ENCODE assay signal across 21 cellular contexts in the genomic region with DNA sequence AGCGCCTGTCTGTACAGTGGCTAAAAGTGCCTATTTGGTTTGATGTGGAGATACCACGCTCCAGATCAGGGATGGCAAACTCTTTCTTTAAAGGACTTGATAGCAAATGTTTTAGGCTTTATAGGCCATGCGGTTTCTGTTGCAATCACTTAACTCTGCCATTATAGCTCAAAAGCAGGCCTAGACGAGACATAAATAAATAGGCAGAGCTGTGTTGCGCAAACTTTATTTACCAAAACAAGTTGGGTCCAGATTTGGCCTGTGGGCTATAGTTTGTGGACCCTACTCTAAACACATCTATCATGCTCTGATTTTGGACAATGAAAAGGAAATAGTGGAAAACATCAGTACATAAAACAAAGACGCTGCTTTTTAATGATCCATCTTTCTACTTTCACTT.
DNase-seq lines count a peak whose midpoint lies in the region; ATAC-seq, FAIRE-seq and TF ChIP-seq lines count a peak whose summit lies in the region.
"Had no signal": no experiment of that assay in that cellular context is flagged by ENCODE, and none has a peak within 500 bp of the region (broad histone marks: within the 10 kb centered on the region; RNA-seq: fewer than 3 reads in every experiment).

No MANE protein-coding gene starts in this region.

- TF ChIP-seq RAD21 in HepG2 (CRISPR knock-in tag; IDR thresholded peaks at IDR 0.05), result no peak

- H3K27ac ChIP-seq in HepG2 (ENCODE audit: extremely low read length, insufficient read depth, low read length) (no peak overlapping the region), right lobe of liver (no peak overlapping the region), hepatocyte (peak overlapping the region; percentile 34)
- H3K27ac ChIP-seq: 22Rv1; BLaER1 treated with 17β-estradiol and CSF1 and Interleukin-3, amounts not matched to agents 10 nM and 100 nM; GM23248; HL-60 had no signal

- no peaks in the 10 kb centered on the region for H3K36me3 ChIP-seq in HepG2 (replicated peaks in 1 of 2; ENCODE audit: control insufficient read depth in 1 of 2, insufficient read depth in 2 of 2, low read length in 2 of 2)
- H3K36me3 ChIP-seq in right lobe of liver, result no peaks in the 10 kb centered on the region
- H3K36me3 ChIP-seq in bronchial epithelial cell (ENCODE audit: control insufficient read depth, insufficient read depth, low read length), result no peaks in the 10 kb centered on the region
- no peaks in the 10 kb centered on the region for H3K36me3 ChIP-seq in hepatocyte (replicated peaks; ENCODE audit: insufficient read depth, low read depth)

- H3K27me3 ChIP-seq in HepG2 (ENCODE audit: control insufficient read depth in 1 of 2, insufficient read depth in 2 of 2, low read length in 2 of 2) (no peaks in the 10 kb centered on the region), right lobe of liver (no peaks in the 10 kb centered on the region), bronchial epithelial cell (ENCODE audit: control insufficient read depth, insufficient read depth, low read length) (no peaks in the 10 kb centered on the region), hepatocyte (no peaks in the 10 kb centered on the region)
- H3K27me3 ChIP-seq: BLaER1 treated with 17β-estradiol and CSF1 and Interleukin-3, amounts not matched to agents 10 nM and 100 nM had no signal

- H3K4me2 ChIP-seq in HepG2 (ENCODE audit: low read depth, low read length), result peak overlapping the region; percentile 24
- H3K4me2 ChIP-seq in hepatocyte, result no peak overlapping the region
- H3K4me2 ChIP-seq: BLaER1 treated with 17β-estradiol and CSF1 and Interleukin-3, amounts not matched to agents 10 nM and 100 nM had no signal

- CTCF ChIA-PET in HepG2 (lab: Yijun Ruan, JAX; ENCODE audit: low intra/inter-chr PET ratio, low total read pairs), result no interaction called here

- DNase-seq in HepG2 (ENCODE audit: low spot score) (no peak), right lobe of liver (no peak), bronchial epithelial cell (ENCODE audit: low read depth) (peak; percentile 14), hepatocyte (ENCODE audit: low spot score) (no peak), NCI-H2081 treated with DMSO at 0.1 percent for 48 hours (lab: John Stamatoyannopoulos, UW) (no peak), GM13976 (ENCODE audit: low spot score) (no peak), EL (no peak)
- DNase-seq: CD8-positive, alpha-beta T cell; DMS 273 treated with DMSO at 0.1 percent for 48 hours; DMS53; DND-41; GM23248; HCEC 1CT; KG1 had no signal

- H4K20me1 ChIP-seq in HepG2 (ENCODE audit: insufficient read depth, low read length) (no peaks in the 10 kb centered on the region), hepatocyte (ENCODE audit: insufficient read depth, poor library complexity, severe bottlenecking) (no peaks in the 10 kb centered on the region)
- H4K20me1 ChIP-seq: BLaER1 treated with 17β-estradiol and CSF1 and Interleukin-3, amounts not matched to agents 10 nM and 100 nM had no signal

- H3K4me3 ChIP-seq in HepG2 (replicated peaks in 1 of 3; ENCODE audit: insufficient read depth in 1 of 3, low read depth in 2 of 3, low read length in 3 of 3) (peak overlapping the region in 1 of 3 experiments; percentile 15; a peak in 1 of 6 replicates), right lobe of liver (no peak overlapping the region), bronchial epithelial cell (ENCODE audit: low read depth, low read length) (no peak overlapping the region), hepatocyte (no peak overlapping the region)
- H3K4me3 ChIP-seq: BLaER1 treated with 17β-estradiol and CSF1 and Interleukin-3, amounts not matched to agents 10 nM and 100 nM; GM23248 had no signal

- WGBS in HepG2 (ENCODE audit: low lambda C conversion rate), result 53% methylated on average over 6 of the region's 6 CpGs
- 76% methylated on average over 6 of the region's 6 CpGs for WGBS in right lobe of liver (ENCODE audit: insufficient coverage, low coverage, low lambda C conversion rate, missing lambda C conversion rate)
- 73% methylated on average over 6 of the region's 6 CpGs for WGBS in hepatocyte (ENCODE audit: low lambda C conversion rate, missing lambda C conversion rate)

- H3K9me2 ChIP-seq in hepatocyte (replicated peaks; ENCODE audit: insufficient read depth), result no peaks in the 10 kb centered on the region

- ATAC-seq in HepG2 (no peak), right lobe of liver (no peak)
- ATAC-seq: CD8-positive, alpha-beta T cell had no signal

- BruUV-seq in HepG2 (replicated peaks; lab: Mats Ljungman, UMichigan), result no TSS peak

- POLR2A ChIA-PET in HepG2 (lab: Yijun Ruan, JAX), result no interaction called here

- TF ChIP-seq CTCF in HepG2 (CRISPR knock-in tag; IDR thresholded peaks at IDR 0.05) (no peak), right lobe of liver (IDR thresholded peaks at IDR 0.05) (no peak), bronchial epithelial cell (IDR thresholded peaks at IDR 0.05; ENCODE audit: insufficient read depth, low read length, severe bottlenecking) (no peak), hepatocyte (IDR thresholded peaks at IDR 0.05; ENCODE audit: poor library complexity) (no peak), GM13976 (IDR thresholded peaks at IDR 0.05; ENCODE audit: borderline replicate concordance, control extremely low read depth, extremely low read depth, insufficient read depth, missing control alignments) (no peak)

- no peak for FAIRE-seq in HepG2 (lab: Jason Lieb, UNC)
- no peak for FAIRE-seq in bronchial epithelial cell (lab: Jason Lieb, UNC)
- FAIRE-seq: G401.6, GM12891, GM18507, H54 had no signal

- H2AFZ ChIP-seq in HepG2 (ENCODE audit: low read length) (no peak overlapping the region), hepatocyte (no peak overlapping the region)
- H2AFZ ChIP-seq: GM23248 had no signal

- TF ChIP-seq POLR2A in HepG2 (IDR thresholded peaks at IDR 0.05; ENCODE audit: insufficient read depth in 1 of 2, low read depth in 2 of 2, low read length in 2 of 2) (no peak), right lobe of liver (IDR thresholded peaks at IDR 0.05) (no peak)

- no peak overlapping the region for H3K9ac ChIP-seq in HepG2 (ENCODE audit: insufficient read depth, low read depth, low read length)
- H3K9ac ChIP-seq: BLaER1 treated with 17β-estradiol and CSF1 and Interleukin-3, amounts not matched to agents 10 nM and 100 nM; GM23248 had no signal

- H3K4me1 ChIP-seq in HepG2 (ENCODE audit: insufficient read depth, low read length) (peaks cover 12% of the 10 kb centered on the region), right lobe of liver (no peaks in the 10 kb centered on the region), hepatocyte (ENCODE audit: insufficient read depth) (no peaks in the 10 kb centered on the region)

- in situ Hi-C loops in HepG2 (cut with HindIII; ENCODE audit: extremely low pct_ligation_motif_present, low pct_unique_long_range_greater_than_20kb), result no loop called here
- in situ Hi-C loops in GM13976 (cut with MboI; ENCODE audit: low sequenced_read_pairs, unreplicated experiment), result no loop called here

- intact Hi-C loops in HepG2 (cut with micrococcal nuclease; ENCODE audit: unreplicated experiment) (no loop called here), right lobe of liver (cut with DNase I) (no loop called here)

- no peaks in the 10 kb centered on the region for H3K9me3 ChIP-seq in HepG2 (ENCODE audit: low read length)
- H3K9me3 ChIP-seq in right lobe of liver, result no peaks in the 10 kb centered on the region
- H3K9me3 ChIP-seq in hepatocyte (ENCODE audit: low read depth), result no peaks in the 10 kb centered on the region

- no peaks in the 10 kb centered on the region for H3K79me2 ChIP-seq in HepG2 (ENCODE audit: insufficient read depth, low read length)
- no peaks in the 10 kb centered on the region for H3K79me2 ChIP-seq in hepatocyte

- TF ChIP-seq EP300 in HepG2 (IDR thresholded peaks at IDR 0.05; ENCODE audit: low read depth in 2 of 2, low read length in 2 of 2) (no peak), HepG2 (CRISPR knock-in tag; IDR thresholded peaks at IDR 0.05; ENCODE audit: borderline replicate concordance) (no peak)

TF ChIP-seq in HepG2, 621 proteins besides CTCF, POLR2A, EP300 and RAD21:
- TF ChIP-seq CEBPG (CRISPR knock-in tag; IDR thresholded peaks at IDR 0.05) (peak; percentile 33; the same call in 1 of the 2 replicates), NR2C2 (CRISPR knock-in tag; IDR thresholded peaks at IDR 0.05; ENCODE audit: borderline replicate concordance) (no peak), ZFYVE20 (CRISPR knock-in tag; IDR thresholded peaks at IDR 0.05; ENCODE audit: borderline replicate concordance, low read depth) (no peak), ZNF382 (CRISPR knock-in tag; IDR thresholded peaks at IDR 0.05; ENCODE audit: borderline replicate concordance) (no peak), ZNF550 (CRISPR knock-in tag; IDR thresholded peaks at IDR 0.05; ENCODE audit: borderline replicate concordance) (no peak)
